2 cellular contexts compared by ENCODE assay signal in the genomic region with DNA sequence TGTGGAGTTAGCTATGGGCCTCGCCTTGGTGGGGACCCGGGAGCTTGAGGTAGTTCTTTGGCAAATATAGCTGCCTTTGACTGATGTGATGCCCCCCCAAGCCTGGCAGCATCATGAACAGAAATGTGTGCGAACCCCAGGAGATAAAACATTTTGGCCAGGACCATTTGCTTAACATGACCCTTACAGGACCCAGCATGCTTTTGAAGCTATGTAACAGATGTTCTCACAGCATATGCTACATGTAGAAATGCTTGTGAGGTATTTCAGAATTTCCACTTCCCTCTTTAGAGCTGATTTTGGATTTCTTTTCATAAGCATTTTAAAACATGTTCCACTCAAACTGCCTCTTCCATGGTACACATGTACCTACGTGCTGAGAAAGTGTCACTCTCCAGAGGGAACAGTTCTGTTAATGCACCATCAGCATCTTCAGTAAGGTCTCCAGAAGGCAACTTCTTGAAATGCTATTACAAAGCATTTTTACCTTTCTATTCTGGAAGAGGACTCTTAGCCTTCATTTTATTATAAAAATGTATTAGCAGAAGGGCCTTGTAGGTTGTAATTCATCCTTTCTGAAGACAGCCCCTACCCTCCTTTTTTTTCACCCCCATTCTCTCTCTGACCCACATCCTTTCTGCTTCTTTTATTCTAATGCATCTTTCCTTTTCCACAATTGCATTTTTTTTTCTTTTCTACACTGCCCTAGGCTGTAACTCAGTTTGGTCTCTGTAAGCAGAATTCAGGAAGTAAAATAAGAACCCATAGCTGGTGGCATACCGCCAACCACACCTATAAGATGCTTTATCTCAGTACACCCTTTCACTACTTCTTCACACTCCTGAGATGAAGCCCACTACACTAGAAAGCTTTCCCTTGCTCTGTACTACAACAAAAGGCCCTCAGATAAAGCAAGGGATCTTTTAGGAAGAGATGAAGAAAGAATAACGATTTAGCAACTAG.
TF ChIP-seq lines count a peak whose summit lies in the region.

No MANE protein-coding gene starts in this region.

TF ChIP-seq in A549, 52 proteins besides CTCF, POLR2A, EP300 and RAD21:
- TF ChIP-seq SMC3 (IDR thresholded peaks at IDR 0.05) (no peak), ZFP36 (IDR thresholded peaks at IDR 0.05; ENCODE audit: borderline replicate concordance, partially characterized antibody) (no peak), RFX5 (IDR thresholded peaks at IDR 0.05) (no peak), CHD2 (IDR thresholded peaks at IDR 0.05; ENCODE audit: low read length, partially characterized antibody) (no peak), RCOR1 (IDR thresholded peaks at IDR 0.05; ENCODE audit: low read depth, low read length) (no peak), MAFK (IDR thresholded peaks at IDR 0.05; ENCODE audit: partially characterized antibody) (peak; percentile 31)

TF ChIP-seq in IMR-90, 13 proteins besides CTCF, POLR2A, EP300 and RAD21:
- TF ChIP-seq MAFK (IDR thresholded peaks at IDR 0.05; ENCODE audit: low read depth, low read length) (peak; percentile 53; the same call in 1 of the 2 replicates), MXI1 (IDR thresholded peaks at IDR 0.05; ENCODE audit: borderline replicate concordance, low read depth, low read length) (no peak)
TF ChIP-seq in IMR-90: peak in this region for 1.
